In genomic region chr2:8821276-8822217, GRCh38 we compare ENCODE assay signal across 9 cellular contexts. TPM values are rescaled to one million over a fixed set of nuclear protein-coding genes. Genes with fewer than 3 reads are reported as not detected.
A peak's percentile ranks its signal among the peaks of the same experiment; 100 is the strongest.
DNase-seq lines count a peak whose midpoint lies in the region; ATAC-seq and TF ChIP-seq lines count a peak whose summit lies in the region.
"Had no signal": no experiment of that assay in that cellular context is flagged by ENCODE, and none has a peak within 500 bp of the region (broad histone marks: within the 10 kb centered on the region; RNA-seq: fewer than 3 reads in every experiment).

No MANE protein-coding gene starts in this region.

- no peaks in the 10 kb centered on the region for H3K9me3 ChIP-seq in skeletal muscle tissue (ENCODE audit: control insufficient read depth in 3 of 3, low read length in 3 of 3)
- H3K9me3 ChIP-seq in effector memory CD4-positive, alpha-beta T cell (ENCODE audit: control insufficient read depth, low read length), result no peaks in the 10 kb centered on the region

- H3K9ac ChIP-seq in skeletal muscle tissue (ENCODE audit: low read depth in 1 of 3, low read length in 3 of 3), result peak overlapping the region in 1 of 3 donors; percentile 17

- H3K4me3 ChIP-seq in astrocyte of the spinal cord (ENCODE audit: low read depth, low read length) (no peak overlapping the region), skeletal muscle tissue (ENCODE audit: low read length in 3 of 3) (no peak overlapping the region)
- H3K4me3 ChIP-seq in effector memory CD4-positive, alpha-beta T cell (ENCODE audit: insufficient read depth, low read depth, low read length, poor library complexity, severe bottlenecking), result no peak overlapping the region

- no peaks in the 10 kb centered on the region for H3K27me3 Mint-ChIP-seq in stimulated activated naive CD8-positive, alpha-beta T cell treated with anti-CD3 and anti-CD28 coated beads, Interleukin-15, amount 100 ng/mL, for 72 hours

- no peak overlapping the region for H3K4me3 Mint-ChIP-seq in stimulated activated naive CD8-positive, alpha-beta T cell treated with anti-CD3 and anti-CD28 coated beads, Interleukin-15, amount 100 ng/mL, for 72 hours

- H3K27ac Mint-ChIP-seq in stimulated activated naive CD8-positive, alpha-beta T cell treated with anti-CD3 and anti-CD28 coated beads, Interleukin-15, amount 100 ng/mL, for 72 hours, result no peak overlapping the region

- peaks cover 6 to 10% (median 8%) of the 10 kb centered on the region in 3 donors for H3K36me3 ChIP-seq in skeletal muscle tissue (ENCODE audit: control insufficient read depth in 3 of 3, insufficient read depth in 3 of 3, low read length in 3 of 3)
- H3K36me3 ChIP-seq in effector memory CD4-positive, alpha-beta T cell (ENCODE audit: control insufficient read depth, insufficient read depth, low read length), result peaks cover 39% of the 10 kb centered on the region

- in situ Hi-C loops in astrocyte of the spinal cord (cut with HindIII; ENCODE audit: low sequenced_read_pairs), result no loop called here

- peak; percentile 56 for DNase-seq in GM04504 (ENCODE audit: low read depth)
- DNase-seq in astrocyte of the spinal cord (ENCODE audit: low read depth, low spot score), result peak; percentile 25
- peak in 31 of 51 donors; percentile 2 to 69 (median 29) for DNase-seq in hypothalamus (lab: John Stamatoyannopoulos, UW)
- DNase-seq in stimulated activated naive CD8-positive, alpha-beta T cell treated with anti-CD3 and anti-CD28 coated beads, Interleukin-15, amount 100 ng/mL, for 72 hours, result no peak
- DNase-seq in NCI-H2107 (lab: John Stamatoyannopoulos, UW), result no peak
- no peak for DNase-seq in effector memory CD4-positive, alpha-beta T cell
- no peak for DNase-seq in GM19238 (ENCODE audit: insufficient read length, low spot score)
- DNase-seq: NCI-H774 had no signal

- no peaks in the 10 kb centered on the region for H3K9me3 Mint-ChIP-seq in stimulated activated naive CD8-positive, alpha-beta T cell treated with anti-CD3 and anti-CD28 coated beads, Interleukin-15, amount 100 ng/mL, for 72 hours

- ATAC-seq in stimulated activated naive CD8-positive, alpha-beta T cell treated with anti-CD3 and anti-CD28 coated beads, Interleukin-15, amount 100 ng/mL, for 72 hours, result no peak

- peaks cover 8 to 17% (median 12%) of the 10 kb centered on the region in 3 donors for H3K4me1 ChIP-seq in skeletal muscle tissue (ENCODE audit: control insufficient read depth in 3 of 3, insufficient read depth in 3 of 3, low read length in 3 of 3)
- no peaks in the 10 kb centered on the region for H3K4me1 ChIP-seq in effector memory CD4-positive, alpha-beta T cell (ENCODE audit: control insufficient read depth, insufficient read depth, low read length, poor library complexity, severe bottlenecking)

- TF ChIP-seq CTCF in astrocyte of the spinal cord (IDR thresholded peaks at IDR 0.05; ENCODE audit: low read depth, low read length), result no peak

- H3K27me3 ChIP-seq in skeletal muscle tissue (ENCODE audit: control insufficient read depth in 3 of 3, insufficient read depth in 3 of 3, low read length in 3 of 3), result no peaks in the 10 kb centered on the region
- no peaks in the 10 kb centered on the region for H3K27me3 ChIP-seq in effector memory CD4-positive, alpha-beta T cell (replicated peaks; ENCODE audit: control insufficient read depth, insufficient read depth, low read length, poor library complexity, severe bottlenecking)

- H3K27ac ChIP-seq in skeletal muscle tissue (ENCODE audit: low read depth, low read length), result peak overlapping the region; percentile 15
- no peak overlapping the region for H3K27ac ChIP-seq in effector memory CD4-positive, alpha-beta T cell (ENCODE audit: insufficient read depth, low read length, poor library complexity, severe bottlenecking)

- no peaks in the 10 kb centered on the region for H3K4me1 Mint-ChIP-seq in stimulated activated naive CD8-positive, alpha-beta T cell treated with anti-CD3 and anti-CD28 coated beads, Interleukin-15, amount 100 ng/mL, for 72 hours

RNA-seq across cellular contexts. Expression of gene KIDINS220, which starts 15.9 kb away (rescaled TPM):
- total RNA-seq in skeletal muscle tissue, result 88.7 TPM

Comparison
In these comparisons a context has a peak if more than half of its experiments do, and no peak if none do; other contexts are left out.
1. DNase-seq: peak in GM04504 (single experiment), astrocyte of the spinal cord (single experiment) and hypothalamus (31 of 51); none in stimulated activated naive CD8-positive, alpha-beta T cell treated with anti-CD3 and anti-CD28 coated beads, Interleukin-15, amount 100 ng/mL, for 72 hours (0 of 2), NCI-H2107 (single experiment), effector memory CD4-positive, alpha-beta T cell (0 of 3) and GM19238 (single experiment).